9 cellular contexts compared by ENCODE assay signal in the genomic region with DNA sequence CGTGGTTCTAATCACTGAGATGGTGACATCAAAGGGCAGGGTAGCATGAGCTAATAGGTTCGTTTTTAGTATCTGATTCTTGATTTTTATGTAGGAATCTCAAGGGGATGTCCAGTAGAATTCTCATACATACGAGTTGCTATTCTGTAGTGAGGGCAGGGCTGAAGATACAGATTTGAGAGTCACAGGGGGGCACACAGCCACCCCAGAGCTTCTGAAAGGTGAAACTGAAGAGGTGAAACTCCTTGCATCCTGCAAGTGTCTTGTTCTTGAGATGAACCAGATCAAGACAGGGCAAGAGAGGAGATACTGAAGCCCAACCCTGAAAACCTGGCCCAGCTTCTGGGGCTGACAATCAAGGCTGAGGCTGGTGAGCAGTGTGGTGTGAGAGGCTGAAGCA. TPM values are rescaled to one million over a fixed set of nuclear protein-coding genes. Genes with fewer than 3 reads are reported as not detected.
DNase-seq lines count a peak whose midpoint lies in the region; ATAC-seq lines count a peak whose summit lies in the region.
"Had no signal": no experiment of that assay in that cellular context is flagged by ENCODE, and none has a peak within 500 bp of the region (broad histone marks: within the 10 kb centered on the region; RNA-seq: fewer than 3 reads in every experiment).

No MANE protein-coding gene starts in this region.

- peak; percentile 83 for ATAC-seq in GM18502 (IDR thresholded peaks at IDR 0.05; ENCODE audit: poor library complexity, unreplicated experiment)
- ATAC-seq in GM19395 (IDR thresholded peaks at IDR 0.05; ENCODE audit: unreplicated experiment): peak; percentile 92
- ATAC-seq in HG02759 (IDR thresholded peaks at IDR 0.05; ENCODE audit: unreplicated experiment): peak; percentile 65
- ATAC-seq in HG03457 (IDR thresholded peaks at IDR 0.05; ENCODE audit: unreplicated experiment): peak; percentile 62

- DNase-seq in NCI-H1417 treated with DMSO at 0.1 percent for 48 hours (lab: John Stamatoyannopoulos, UW) (no peak), cardiac septum (ENCODE audit: low spot score) (no peak), glomerular visceral epithelial cell (ENCODE audit: extremely low spot score) (no peak)
- no peak for DNase-seq in activated CD4-positive, alpha-beta T cell treated with anti-CD3 and anti-CD28 coated beads, Interleukin-2, amount 50 U/mL, for 4 hours
- DNase-seq: NCI-H1048 had no signal

- intact Hi-C loops in cardiac septum (cut with DNase I): no loop called here

RNA-seq across cellular contexts. Expression of a gene that starts 35.6 kb away (rescaled TPM):
- total RNA-seq in cardiac septum: 50.6 TPM

RNA-seq across cellular contexts. Expression of a gene that starts 42.3 kb away (rescaled TPM):
- total RNA-seq in cardiac septum: not detected
